In genomic region chr20:35325385-35325784, GRCh38 we compare ENCODE assay signal across 28 cellular contexts. TPM values are rescaled to one million over a fixed set of nuclear protein-coding genes. Genes with fewer than 3 reads are reported as not detected.
A peak's percentile ranks its signal among the peaks of the same experiment; 100 is the strongest.
DNase-seq lines count a peak whose midpoint lies in the region; ATAC-seq, FAIRE-seq and TF ChIP-seq lines count a peak whose summit lies in the region.
"Had no signal": no experiment of that assay in that cellular context is flagged by ENCODE, and none has a peak within 500 bp of the region (broad histone marks: within the 10 kb centered on the region; RNA-seq: fewer than 3 reads in every experiment).

No MANE protein-coding gene starts in this region.

- no peak overlapping the region for H3K9ac ChIP-seq in HepG2 (ENCODE audit: insufficient read depth, low read depth, low read length)
- H3K9ac ChIP-seq: BLaER1 had no signal

- no peak overlapping the region for H3K4me3 Mint-ChIP-seq in brain

- no peaks in the 10 kb centered on the region for H3K79me2 ChIP-seq in HepG2 (ENCODE audit: insufficient read depth, low read length)

- POLR2A ChIA-PET in HepG2 (lab: Yijun Ruan, JAX), result interaction anchor here (3.9 kb wide), 1 partner anchor 19 kb away, joined by 78 read pairs; no protein-coding TSS in a partner anchor

- peaks cover 58% of the 10 kb centered on the region for H3K4me1 ChIP-seq in HepG2 (ENCODE audit: insufficient read depth, low read length)
- H3K4me1 ChIP-seq in right lobe of liver, result peaks cover 0 to 28% (median 19%) of the 10 kb centered on the region in 4 donors
- H3K4me1 ChIP-seq in neuron (ENCODE audit: insufficient read depth, low read length), result peaks cover 26% of the 10 kb centered on the region
- H3K4me1 ChIP-seq in gastroesophageal sphincter, result peaks cover 0 to 12% (median 0%) of the 10 kb centered on the region in 3 donors
- H3K4me1 ChIP-seq: BLaER1, lower lobe of right lung had no signal

- DNase-seq in HepG2 (ENCODE audit: low spot score) (no peak), right lobe of liver (no peak), NCI-H446 treated with DMSO at 0.1 percent for 48 hours (lab: John Stamatoyannopoulos, UW) (no peak), T-helper 9 cell (no peak)
- DNase-seq: ACHN; body of pancreas; effector memory CD4-positive, alpha-beta T cell; foreskin melanocyte; KG1; lower lobe of right lung; NCI-H2171; NCI-H524 treated with DMSO at 0.1 percent for 48 hours; stimulated activated CD4-positive, alpha-beta T cell treated with anti-CD3 and anti-CD28 coated beads, Interleukin-2, amount 100 ng/mL, for 24 hours had no signal

- H3K9me3 ChIP-seq in HepG2 (ENCODE audit: low read length), result no peaks in the 10 kb centered on the region
- no peaks in the 10 kb centered on the region for H3K9me3 ChIP-seq in right lobe of liver
- no peaks in the 10 kb centered on the region for H3K9me3 ChIP-seq in neuron (ENCODE audit: low read length)
- H3K9me3 ChIP-seq in gastroesophageal sphincter, result no peaks in the 10 kb centered on the region
- H3K9me3 ChIP-seq: BLaER1, body of pancreas, lower lobe of right lung, suprapubic skin had no signal

- in situ Hi-C loops in HepG2 (cut with HindIII; ENCODE audit: extremely low pct_ligation_motif_present, low pct_unique_long_range_greater_than_20kb), result no loop called here

- no peak overlapping the region for H3K4me3 ChIP-seq in HepG2 (replicated peaks in 1 of 3; ENCODE audit: insufficient read depth in 1 of 3, low read depth in 2 of 3, low read length in 3 of 3)
- no peak overlapping the region for H3K4me3 ChIP-seq in right lobe of liver
- H3K4me3 ChIP-seq in neuron (ENCODE audit: low read length), result no peak overlapping the region
- no peak overlapping the region for H3K4me3 ChIP-seq in gastroesophageal sphincter
- H3K4me3 ChIP-seq: BLaER1, body of pancreas, lower lobe of right lung, skin epidermis, suprapubic skin had no signal

- no peaks in the 10 kb centered on the region for H3K36me3 ChIP-seq in HepG2 (replicated peaks in 1 of 2; ENCODE audit: control insufficient read depth in 1 of 2, insufficient read depth in 2 of 2, low read length in 2 of 2)
- no peaks in the 10 kb centered on the region for H3K36me3 ChIP-seq in right lobe of liver
- no peaks in the 10 kb centered on the region for H3K36me3 ChIP-seq in neuron (ENCODE audit: insufficient read depth, low read length)
- no peaks in the 10 kb centered on the region for H3K36me3 ChIP-seq in gastroesophageal sphincter
- H3K36me3 ChIP-seq: lower lobe of right lung, suprapubic skin had no signal

- peaks cover 4% of the 10 kb centered on the region for H3K36me3 Mint-ChIP-seq in brain

- FAIRE-seq in HepG2 (lab: Jason Lieb, UNC), result no peak
- FAIRE-seq: H54, islet of Langerhans, urothelium cell line had no signal

- no peak for TF ChIP-seq RAD21 in HepG2 (CRISPR knock-in tag; IDR thresholded peaks at IDR 0.05)

- 84% methylated on average over 6 of the region's 6 CpGs for WGBS in HepG2 (ENCODE audit: low lambda C conversion rate)
- WGBS in right lobe of liver (ENCODE audit: insufficient coverage, low coverage, low lambda C conversion rate, missing lambda C conversion rate), result 52% methylated on average over 6 of the region's 6 CpGs
- WGBS in gastroesophageal sphincter (ENCODE audit: low coverage in 1 of 2), 2 donors, result 96 to 100% methylated on average over 3 to 6 of the region's 6 CpGs

- TF ChIP-seq CTCF in HepG2 (CRISPR knock-in tag; IDR thresholded peaks at IDR 0.05) (no peak), right lobe of liver (IDR thresholded peaks at IDR 0.05) (no peak), brain (conservative IDR thresholded peaks at IDR 0.05) (no peak), gastroesophageal sphincter (IDR thresholded peaks at IDR 0.05) (no peak)

- H3K27me3 Mint-ChIP-seq in brain, result no peaks in the 10 kb centered on the region

- ATAC-seq in HepG2, result no peak
- ATAC-seq in right lobe of liver, result no peak
- no peak for ATAC-seq in gastroesophageal sphincter
- ATAC-seq in GM21576 (IDR thresholded peaks at IDR 0.05; ENCODE audit: unreplicated experiment), result no peak
- ATAC-seq: body of pancreas, esophagus mucosa, lower lobe of right lung had no signal

- H3K9me3 Mint-ChIP-seq in brain, result no peaks in the 10 kb centered on the region
- H3K9me3 Mint-ChIP-seq: activated T-helper 2 cell treated with anti-CD3 and anti-CD28 coated beads, Interferon-gamma antibody, Interleukin-2, Interleukin-4, amounts not matched to agents 10 μg/mL and 5 μg/mL and 100 μg/mL, durations not matched to agents 14 hours and 24 hours and 36 hours had no signal

- intact Hi-C loops in HepG2 (cut with micrococcal nuclease; ENCODE audit: unreplicated experiment), result no loop called here
- intact Hi-C loops in right lobe of liver (cut with DNase I), result no loop called here

- peak overlapping the region in 4 of 5 experiments; percentile 62 to 91 (median 87) for H3K27ac Mint-ChIP-seq in brain

- H2AFZ ChIP-seq in HepG2 (ENCODE audit: low read length) (no peak overlapping the region), neuron (ENCODE audit: low read depth, low read length) (peak overlapping the region; percentile 62)

- H3K4me1 Mint-ChIP-seq in brain, result peaks cover 31% of the 10 kb centered on the region

- no peak overlapping the region for H3K4me2 ChIP-seq in HepG2 (ENCODE audit: low read depth, low read length)
- H3K4me2 ChIP-seq: BLaER1 had no signal

- BruUV-seq in HepG2 (replicated peaks; lab: Mats Ljungman, UMichigan), result no TSS peak

- H3K27me3 ChIP-seq in HepG2 (ENCODE audit: control insufficient read depth in 1 of 2, insufficient read depth in 2 of 2, low read length in 2 of 2), result no peaks in the 10 kb centered on the region
- H3K27me3 ChIP-seq in right lobe of liver, result no peaks in the 10 kb centered on the region
- H3K27me3 ChIP-seq in neuron (ENCODE audit: insufficient read depth, low read length), result no peaks in the 10 kb centered on the region
- no peaks in the 10 kb centered on the region for H3K27me3 ChIP-seq in gastroesophageal sphincter
- H3K27me3 ChIP-seq: BLaER1, body of pancreas, suprapubic skin had no signal

- CTCF ChIA-PET in HepG2 (lab: Yijun Ruan, JAX; ENCODE audit: low intra/inter-chr PET ratio, low total read pairs), result no interaction called here

- TF ChIP-seq POLR2A in HepG2 (IDR thresholded peaks at IDR 0.05; ENCODE audit: insufficient read depth in 1 of 2, low read depth in 2 of 2, low read length in 2 of 2), result no peak
- TF ChIP-seq POLR2A in right lobe of liver (IDR thresholded peaks at IDR 0.05), result no peak
- TF ChIP-seq POLR2A in gastroesophageal sphincter (IDR thresholded peaks at IDR 0.05), result no peak

- TF ChIP-seq EP300 in HepG2 (IDR thresholded peaks at IDR 0.05; ENCODE audit: low read depth in 2 of 2, low read length in 2 of 2), result no peak
- no peak for TF ChIP-seq EP300 in HepG2 (CRISPR knock-in tag; IDR thresholded peaks at IDR 0.05; ENCODE audit: borderline replicate concordance)
- no peak for TF ChIP-seq EP300 in gastroesophageal sphincter (IDR thresholded peaks at IDR 0.05)

- no peaks in the 10 kb centered on the region for H4K20me1 ChIP-seq in HepG2 (ENCODE audit: insufficient read depth, low read length)
- H4K20me1 ChIP-seq: BLaER1 had no signal

- peak overlapping the region; percentile 74 for H3K27ac ChIP-seq in HepG2 (ENCODE audit: extremely low read length, insufficient read depth, low read length)
- peak overlapping the region in 1 of 3 donors; percentile 48 for H3K27ac ChIP-seq in right lobe of liver
- H3K27ac ChIP-seq in gastroesophageal sphincter, result no peak overlapping the region
- H3K27ac ChIP-seq: BLaER1, body of pancreas, lower lobe of right lung, suprapubic skin, VCaP had no signal

RNA-seq across cellular contexts. Expression of gene FAM83C, which starts 33.2 kb away (rescaled TPM):
- 0.07 TPM in 1 of 2 replicates, not detected in the other for total RNA-seq in HepG2 (2016; rRNA removed; fragmentation: Illumina TruSeq; extraction: Trizol)
- total RNA-seq in HepG2 (2016; cell fraction: cytosol; rRNA removed; fragmentation: Illumina TruSeq; extraction: Trizol; ENCODE audit: low read depth), result 0.09 TPM in 1 of 2 replicates, not detected in the other
- 0.06 TPM in 1 of 2 replicates, not detected in the other for total RNA-seq in HepG2 (2016; cell fraction: insoluble cytoplasmic fraction; rRNA removed; fragmentation: Illumina TruSeq; extraction: Trizol)
- 0.07 TPM in 1 of 2 replicates, not detected in the other for total RNA-seq in HepG2 (2016; cell fraction: membrane; rRNA removed; fragmentation: Illumina TruSeq; extraction: Trizol)
- not detected in 2 replicates for total RNA-seq in HepG2 (2016; cell fraction: nucleus; rRNA removed; fragmentation: Illumina TruSeq; extraction: Trizol)
- polyA plus RNA-seq in HepG2 (2011; rRNA removed), result 0.03 and 0.04 TPM in 2 replicates
- 0.03 TPM in 1 of 2 replicates, not detected in the other for polyA plus RNA-seq in HepG2 (2011; cell fraction: cytosol; rRNA removed)
- 0.08 and 0.09 TPM in 2 replicates for polyA plus RNA-seq in HepG2 (2011; cell fraction: nucleus; rRNA removed)
- polyA plus RNA-seq in HepG2 (2012), result 0.05 and 0.16 TPM in 2 replicates
- 0.05 and 0.08 TPM in 2 replicates for polyA plus RNA-seq in HepG2 (2016; cell fraction: cytosol; fragmentation: Illumina TruSeq; extraction: Trizol; ENCODE audit: low read depth)
- 0.10 and 0.16 TPM in 2 replicates for polyA plus RNA-seq in HepG2 (2016; cell fraction: insoluble cytoplasmic fraction; fragmentation: Illumina TruSeq; extraction: Trizol; ENCODE audit: low read depth)
- polyA plus RNA-seq in HepG2 (2016; cell fraction: membrane; fragmentation: Illumina TruSeq; extraction: Trizol; ENCODE audit: low read depth), result 0.05 and 0.06 TPM in 2 replicates
- polyA plus RNA-seq in HepG2 (2016; cell fraction: nucleus; fragmentation: Illumina TruSeq; extraction: Trizol; ENCODE audit: insufficient read depth, low read depth), result not detected in 2 replicates
- polyA minus RNA-seq in HepG2 (2011; rRNA and poly(A)+ RNA removed; ENCODE audit: low replicate concordance), result 0.04 and 0.07 TPM in 2 replicates
- polyA minus RNA-seq in HepG2 (2011; cell fraction: cytosol; rRNA and poly(A)+ RNA removed), result not detected in 2 replicates
- 0.13 TPM in 1 of 2 replicates, not detected in the other for polyA minus RNA-seq in HepG2 (2011; cell fraction: nucleus; rRNA and poly(A)+ RNA removed)
- not detected for total RNA-seq in right lobe of liver
- polyA plus RNA-seq in brain (ENCODE audit: insufficient read depth, low read depth, low replicate concordance), result not detected
- 1 to 10 TPM in 1 of 4 donors, not detected in 3; 1.4 TPM for total RNA-seq in gastroesophageal sphincter
- total RNA-seq: activated T-helper 2 cell treated with anti-CD3 and anti-CD28 coated beads, Interferon-gamma antibody, Interleukin-2, Interleukin-4, amounts not matched to agents 10 μg/mL and 5 μg/mL and 100 μg/mL, durations not matched to agents 14 hours and 24 hours and 36 hours; body of pancreas; lower lobe of right lung; pulmonary artery endothelial cell; T-helper 1 cell treated with Interleukin-12 subunit alpha and Interleukin-12 subunit beta and Interleukin-4 antibody, amounts not matched to agents 30 ng/mL and 1 ng/mL, for 36 hours had no signal

RNA-seq across cellular contexts. Expression of gene EIF6, which starts 40.8 kb away (rescaled TPM):
- total RNA-seq in HepG2 (2016; rRNA removed; fragmentation: Illumina TruSeq; extraction: Trizol), result 462 and 603 TPM in 2 replicates
- total RNA-seq in HepG2 (2016; cell fraction: cytosol; rRNA removed; fragmentation: Illumina TruSeq; extraction: Trizol; ENCODE audit: low read depth), result 227 and 243 TPM in 2 replicates
- total RNA-seq in HepG2 (2016; cell fraction: insoluble cytoplasmic fraction; rRNA removed; fragmentation: Illumina TruSeq; extraction: Trizol), result 467 and 649 TPM in 2 replicates
- 251 and 271 TPM in 2 replicates for total RNA-seq in HepG2 (2016; cell fraction: membrane; rRNA removed; fragmentation: Illumina TruSeq; extraction: Trizol)
- total RNA-seq in HepG2 (2016; cell fraction: nucleus; rRNA removed; fragmentation: Illumina TruSeq; extraction: Trizol), result 204 TPM in 2 replicates
- 466 and 470 TPM in 2 replicates for polyA plus RNA-seq in HepG2 (2011; rRNA removed)
- 383 and 550 TPM in 2 replicates for polyA plus RNA-seq in HepG2 (2011; cell fraction: cytosol; rRNA removed)
- polyA plus RNA-seq in HepG2 (2011; cell fraction: nucleus; rRNA removed), result 838 and 950 TPM in 2 replicates
- 248 and 315 TPM in 2 replicates for polyA plus RNA-seq in HepG2 (2012)
- 237 and 250 TPM in 2 replicates for polyA plus RNA-seq in HepG2 (2016; cell fraction: cytosol; fragmentation: Illumina TruSeq; extraction: Trizol; ENCODE audit: low read depth)
- 587 and 631 TPM in 2 replicates for polyA plus RNA-seq in HepG2 (2016; cell fraction: insoluble cytoplasmic fraction; fragmentation: Illumina TruSeq; extraction: Trizol; ENCODE audit: low read depth)
- polyA plus RNA-seq in HepG2 (2016; cell fraction: membrane; fragmentation: Illumina TruSeq; extraction: Trizol; ENCODE audit: low read depth), result 232 and 240 TPM in 2 replicates
- polyA plus RNA-seq in HepG2 (2016; cell fraction: nucleus; fragmentation: Illumina TruSeq; extraction: Trizol; ENCODE audit: insufficient read depth, low read depth), result 358 and 379 TPM in 2 replicates
- 350 and 575 TPM in 2 replicates for polyA minus RNA-seq in HepG2 (2011; rRNA and poly(A)+ RNA removed; ENCODE audit: low replicate concordance)
- 144 and 146 TPM in 2 replicates for polyA minus RNA-seq in HepG2 (2011; cell fraction: cytosol; rRNA and poly(A)+ RNA removed)
- polyA minus RNA-seq in HepG2 (2011; cell fraction: nucleus; rRNA and poly(A)+ RNA removed), result 94.9 and 106 TPM in 2 replicates
- total RNA-seq in right lobe of liver, result 100 to 1,000 TPM in 2 of 6 experiments, 10 to 100 TPM in 4; 73.6 to 131 (median 83.3) TPM
- 226 TPM for polyA plus RNA-seq in brain (ENCODE audit: insufficient read depth, low read depth, low replicate concordance)
- 10 to 100 TPM; 66.0 to 92.4 (median 80.8) TPM for total RNA-seq in gastroesophageal sphincter

RNA-seq across cellular contexts. Expression of gene MMP24OS, which starts 47.5 kb away (rescaled TPM):
- total RNA-seq in HepG2 (2016; rRNA removed; fragmentation: Illumina TruSeq; extraction: Trizol) (3.1 and 8.5 TPM in 2 replicates), right lobe of liver (10 to 100 TPM; 13.3 to 40.7 (median 23.5) TPM), gastroesophageal sphincter (10 to 100 TPM; 19.6 to 47.2 (median 26.9) TPM)
- total RNA-seq in HepG2 (2016; cell fraction: cytosol; rRNA removed; fragmentation: Illumina TruSeq; extraction: Trizol; ENCODE audit: low read depth), result 0.61 and 0.79 TPM in 2 replicates
- total RNA-seq in HepG2 (2016; cell fraction: insoluble cytoplasmic fraction; rRNA removed; fragmentation: Illumina TruSeq; extraction: Trizol), result 3.4 and 8.7 TPM in 2 replicates
- 2.1 TPM in 2 replicates for total RNA-seq in HepG2 (2016; cell fraction: membrane; rRNA removed; fragmentation: Illumina TruSeq; extraction: Trizol)
- total RNA-seq in HepG2 (2016; cell fraction: nucleus; rRNA removed; fragmentation: Illumina TruSeq; extraction: Trizol), result 8.9 and 10.6 TPM in 2 replicates
- polyA plus RNA-seq in HepG2 (2011; rRNA removed) (6.0 and 7.1 TPM in 2 replicates), brain (ENCODE audit: insufficient read depth, low read depth, low replicate concordance) (101 TPM)
- polyA plus RNA-seq in HepG2 (2011; cell fraction: cytosol; rRNA removed), result 2.1 and 2.8 TPM in 2 replicates
- polyA plus RNA-seq in HepG2 (2011; cell fraction: nucleus; rRNA removed), result 43.8 and 55.2 TPM in 2 replicates
- 5.9 and 6.4 TPM in 2 replicates for polyA plus RNA-seq in HepG2 (2012)
- polyA plus RNA-seq in HepG2 (2016; cell fraction: cytosol; fragmentation: Illumina TruSeq; extraction: Trizol; ENCODE audit: low read depth), result 1.8 TPM in 2 replicates
- polyA plus RNA-seq in HepG2 (2016; cell fraction: insoluble cytoplasmic fraction; fragmentation: Illumina TruSeq; extraction: Trizol; ENCODE audit: low read depth), result 4.7 and 7.1 TPM in 2 replicates
- 2.9 and 3.2 TPM in 2 replicates for polyA plus RNA-seq in HepG2 (2016; cell fraction: membrane; fragmentation: Illumina TruSeq; extraction: Trizol; ENCODE audit: low read depth)
- polyA plus RNA-seq in HepG2 (2016; cell fraction: nucleus; fragmentation: Illumina TruSeq; extraction: Trizol; ENCODE audit: insufficient read depth, low read depth), result 29.1 and 31.1 TPM in 2 replicates
- polyA minus RNA-seq in HepG2 (2011; rRNA and poly(A)+ RNA removed; ENCODE audit: low replicate concordance), result 18.5 and 23.2 TPM in 2 replicates
- polyA minus RNA-seq in HepG2 (2011; cell fraction: cytosol; rRNA and poly(A)+ RNA removed), result 1.8 and 3.0 TPM in 2 replicates
- polyA minus RNA-seq in HepG2 (2011; cell fraction: nucleus; rRNA and poly(A)+ RNA removed), result 33.9 and 46.0 TPM in 2 replicates
